Comparison of ENCODE assay signal across 12 cellular contexts in genomic region chr21:27425172-27425571, GRCh38.
DNase-seq lines count a peak whose midpoint lies in the region; ATAC-seq and TF ChIP-seq lines count a peak whose summit lies in the region.
"Had no signal": no experiment of that assay in that cellular context is flagged by ENCODE, and none has a peak within 500 bp of the region (broad histone marks: within the 10 kb centered on the region; RNA-seq: fewer than 3 reads in every experiment).

No MANE protein-coding gene starts in this region.

- no peak overlapping the region for H2BK15ac ChIP-seq in mesenchymal stem cell (ENCODE audit: low read depth, poor library complexity, severe bottlenecking)

- H3K27me3 ChIP-seq in BE2C (no peaks in the 10 kb centered on the region), mammary epithelial cell (ENCODE audit: insufficient read depth, low read length) (no peaks in the 10 kb centered on the region), mesenchymal stem cell (ENCODE audit: control insufficient read depth in 1 of 2, insufficient read depth in 1 of 2, low read length in 2 of 2) (no peaks in the 10 kb centered on the region)

- TF ChIP-seq CTCF in BE2C (IDR thresholded peaks at IDR 0.05; ENCODE audit: low read depth, low read length) (peak; percentile 72), mammary epithelial cell (conservative IDR thresholded peaks at IDR 0.05 in 1 of 2, IDR thresholded peaks at IDR 0.05 in 1 of 2; ENCODE audit: extremely low read depth in 1 of 2, insufficient read depth in 1 of 2, low read depth in 1 of 2, low read length in 2 of 2) (no peak)

- no peak overlapping the region for H3K23ac ChIP-seq in mesenchymal stem cell (ENCODE audit: low read length in 2 of 2)

- no peak overlapping the region for H2BK120ac ChIP-seq in mesenchymal stem cell (ENCODE audit: low read depth, low read length)

- no peak overlapping the region for H4K8ac ChIP-seq in mesenchymal stem cell (ENCODE audit: low read length)

- peak; percentile 42 for DNase-seq in BE2C
- peak; percentile 25 for DNase-seq in HT1080 (ENCODE audit: low read depth)
- no peak for DNase-seq in mammary epithelial cell
- no peak for DNase-seq in mesenchymal stem cell
- no peak for DNase-seq in posterior vena cava (ENCODE audit: low spot score)
- DNase-seq in SKM-1 (lab: John Stamatoyannopoulos, UW; ENCODE audit: unreplicated experiment), result no peak
- DNase-seq in G401 (ENCODE audit: low spot score), result no peak
- DNase-seq: GF-D8; stimulated activated naive B cell treated with anti-CD40 and anti-IgM and Interleukin-4, amounts not matched to agents 10 μg/mL and 1 μg/mL and 100 μg/mL, for 72 hours had no signal

- H3K4me2 ChIP-seq in mammary epithelial cell (ENCODE audit: insufficient read depth, low read depth, low read length) (no peak overlapping the region), mesenchymal stem cell (ENCODE audit: low read length, poor library complexity, severe bottlenecking) (no peak overlapping the region)

- no peak overlapping the region for H3K4ac ChIP-seq in mesenchymal stem cell (ENCODE audit: low read depth in 1 of 2, low read length in 2 of 2)

- H2BK12ac ChIP-seq in mesenchymal stem cell (ENCODE audit: low read length in 2 of 2), result no peak overlapping the region

- H3K9ac ChIP-seq in mammary epithelial cell (ENCODE audit: insufficient read depth, low read length) (no peak overlapping the region), mesenchymal stem cell (ENCODE audit: low read length) (no peak overlapping the region)
- H3K9ac ChIP-seq: parathyroid adenoma had no signal

- H3K9me3 ChIP-seq in BE2C (no peaks in the 10 kb centered on the region; the same call in 1 of the 2 replicates), mammary epithelial cell (replicated peaks; ENCODE audit: insufficient read depth, low read length) (no peaks in the 10 kb centered on the region), mesenchymal stem cell (ENCODE audit: control insufficient read depth, low read length) (no peaks in the 10 kb centered on the region)

- no peak for ATAC-seq in GM19035 (IDR thresholded peaks at IDR 0.05; ENCODE audit: unreplicated experiment)
- ATAC-seq: activated naive CD4-positive, alpha-beta T cell treated with anti-CD3 and anti-CD28 coated beads, Interleukin-2, amount 50 U/mL, for 72 hours; stimulated activated naive B cell treated with anti-CD40 and anti-IgM and Interleukin-4, amounts not matched to agents 10 μg/mL and 1 μg/mL and 100 μg/mL, for 72 hours had no signal

- no peaks in the 10 kb centered on the region for H3K79me2 ChIP-seq in mammary epithelial cell (ENCODE audit: insufficient read depth, low read length)
- H3K79me2 ChIP-seq: parathyroid adenoma had no signal

- no peak overlapping the region for H4K91ac ChIP-seq in mesenchymal stem cell (ENCODE audit: low read length)

- H3K14ac ChIP-seq in mesenchymal stem cell (ENCODE audit: low read length in 2 of 2), result no peak overlapping the region

- peak overlapping the region; percentile 52 for H2AK5ac ChIP-seq in mesenchymal stem cell (ENCODE audit: low read length, severe bottlenecking)

- in situ Hi-C loops in mammary epithelial cell (cut with MboI; ENCODE audit: low sequenced_read_pairs in 2 of 2) (no loop called here), G401 (cut with HindIII; ENCODE audit: low sequenced_read_pairs) (no loop called here)

- H3K27ac ChIP-seq in mammary epithelial cell (ENCODE audit: insufficient read depth, low read depth, low read length) (peak overlapping the region; percentile 62), mesenchymal stem cell (ENCODE audit: low read length, poor library complexity, severe bottlenecking) (peak overlapping the region; percentile 20)
- H3K27ac ChIP-seq: parathyroid adenoma had no signal

- peak overlapping the region; percentile 82 for H2AFZ ChIP-seq in mammary epithelial cell (ENCODE audit: low read depth, low read length)
- H2AFZ ChIP-seq in mesenchymal stem cell (ENCODE audit: low read depth, low read length), result no peak overlapping the region
- H2AFZ ChIP-seq: parathyroid adenoma had no signal

- 95% methylated on average over 2 of the region's 2 CpGs for WGBS in mammary epithelial cell (ENCODE audit: low coverage, missing lambda C conversion rate)
- 79% methylated on average over 2 of the region's 2 CpGs for WGBS in mesenchymal stem cell

- no peaks in the 10 kb centered on the region for H3K79me1 ChIP-seq in mesenchymal stem cell (replicated peaks; ENCODE audit: low read length, poor library complexity, severe bottlenecking)

- intact Hi-C loops in mammary epithelial cell (cut with micrococcal nuclease), result loop anchor here (10.0 kb wide), 2 partner anchors 60 to 570 kb away; no protein-coding TSS in a partner anchor
- intact Hi-C loops in posterior vena cava (cut with DNase I), result loop anchor here in 1 of 2 donors (10.0 kb wide), 1 partner anchor 460 kb away; the partner anchor contains the start of gene ADAMTS5

- no peak overlapping the region for H3K18ac ChIP-seq in mesenchymal stem cell (ENCODE audit: low read depth in 1 of 2, low read length in 2 of 2)

- no peak overlapping the region for H2BK5ac ChIP-seq in mesenchymal stem cell (ENCODE audit: low read depth, low read length, poor library complexity, severe bottlenecking)

- H3K4me1 ChIP-seq in BE2C (peaks cover 22% of the 10 kb centered on the region), mammary epithelial cell (ENCODE audit: insufficient read depth, low read length) (peaks cover 40% of the 10 kb centered on the region), mesenchymal stem cell (ENCODE audit: control insufficient read depth, insufficient read depth, low read depth, low read length) (peaks cover 3% of the 10 kb centered on the region)
- H3K4me1 ChIP-seq: parathyroid adenoma had no signal

- no peaks in the 10 kb centered on the region for H4K20me1 ChIP-seq in mammary epithelial cell (ENCODE audit: insufficient read depth, low read length)

- no peaks in the 10 kb centered on the region for H3K36me3 ChIP-seq in BE2C
- no peaks in the 10 kb centered on the region for H3K36me3 ChIP-seq in mammary epithelial cell (ENCODE audit: insufficient read depth, low read length)
- H3K36me3 ChIP-seq in mesenchymal stem cell (ENCODE audit: control insufficient read depth in 1 of 2, insufficient read depth in 2 of 2, low read depth in 1 of 2, low read length in 2 of 2), result no peaks in the 10 kb centered on the region

- dilution Hi-C loops in mammary epithelial cell (cut with HindIII; ENCODE audit: low sequenced_read_pairs), result no loop called here

- peak overlapping the region; percentile 38 for H3K4me3 ChIP-seq in BE2C (ENCODE audit: low read depth, low read length)
- no peak overlapping the region for H3K4me3 ChIP-seq in mammary epithelial cell (replicated peaks in 1 of 3; ENCODE audit: insufficient read depth in 1 of 3, low read depth in 2 of 3, low read length in 3 of 3)
- H3K4me3 ChIP-seq in mesenchymal stem cell (ENCODE audit: insufficient read depth in 1 of 2, low read depth in 1 of 2, low read length in 2 of 2), result no peak overlapping the region

- CTCF ChIA-PET in mammary epithelial cell (lab: Charles Lee; ENCODE audit: low non-redundant PET), result interaction anchor here (0.6 kb wide), 2 partner anchors 13 to 609 kb away, joined by 4 to 7 read pairs; no protein-coding TSS in a partner anchor

- no TSS peak for BruUV-seq in mammary epithelial cell (replicated peaks; lab: Mats Ljungman, UMichigan)

Comparison
In these comparisons a context has a peak if more than half of its experiments do, and no peak if none do; other contexts are left out.
1. DNase-seq: peak in BE2C (single experiment) and HT1080 (single experiment); none in mammary epithelial cell (single experiment), mesenchymal stem cell (single experiment), posterior vena cava (single experiment), SKM-1 (single experiment) and G401 (single experiment).